In genomic region chr16:60636117-60636516, GRCh38 we compare ENCODE assay signal across 19 cellular contexts.
DNase-seq lines count a peak whose midpoint lies in the region; ATAC-seq and TF ChIP-seq lines count a peak whose summit lies in the region.
"Had no signal": no experiment of that assay in that cellular context is flagged by ENCODE, and none has a peak within 500 bp of the region (broad histone marks: within the 10 kb centered on the region; RNA-seq: fewer than 3 reads in every experiment).

No MANE protein-coding gene starts in this region.

- H3K27ac ChIP-seq in PC-9, result no peak overlapping the region
- no peak overlapping the region for H3K27ac ChIP-seq in foreskin keratinocyte
- H3K27ac ChIP-seq in ovary, result no peak overlapping the region
- no peak overlapping the region for H3K27ac ChIP-seq in substantia nigra (ENCODE audit: low read depth, low read length, poor library complexity, severe bottlenecking)
- H3K27ac ChIP-seq: Peyer's patch had no signal

- no peaks in the 10 kb centered on the region for H3K79me2 ChIP-seq in PC-9 (ENCODE audit: low read depth)

- no peak overlapping the region for H2AFZ ChIP-seq in PC-9

- H3K4me1 Mint-ChIP-seq in activated CD4-positive, alpha-beta T cell treated with anti-CD3 and anti-CD28 coated beads, Interleukin-2, amount 10 ng/mL, durations not matched to agents 24 days and 14 days, result no peaks in the 10 kb centered on the region

- H3K9me3 ChIP-seq in PC-9 (ENCODE audit: insufficient read depth, low read depth), result no peaks in the 10 kb centered on the region
- H3K9me3 ChIP-seq in ovary, result no peaks in the 10 kb centered on the region

- BruUV-seq in PC-9 (replicated peaks; lab: Mats Ljungman, UMichigan), result no TSS peak

- peaks cover 13% of the 10 kb centered on the region for H3K9me3 Mint-ChIP-seq in activated CD4-positive, alpha-beta T cell treated with anti-CD3 and anti-CD28 coated beads, Interleukin-2, amount 10 ng/mL, durations not matched to agents 24 days and 14 days
- H3K9me3 Mint-ChIP-seq in activated naive CD4-positive, alpha-beta T cell treated with anti-CD3 and anti-CD28 coated beads, Interleukin-2, amount 50 U/mL, for 72 hours, result peaks cover 31 to 34% of the 10 kb centered on the region in 2 donors

- intact Hi-C loops in PC-9 (cut with micrococcal nuclease; ENCODE audit: unreplicated experiment) (no loop called here), ovary (cut with DNase I) (no loop called here)
- intact Hi-C loops in activated CD4-positive, alpha-beta T cell treated with anti-CD3 and anti-CD28 coated beads, Interleukin-2, amount 10 ng/mL, durations not matched to agents 24 days and 14 days (cut with micrococcal nuclease), result no loop called here

- H3K27ac Mint-ChIP-seq in activated CD4-positive, alpha-beta T cell treated with anti-CD3 and anti-CD28 coated beads, Interleukin-2, amount 10 ng/mL, durations not matched to agents 24 days and 14 days, result no peak overlapping the region
- no peak overlapping the region for H3K27ac Mint-ChIP-seq in activated naive CD4-positive, alpha-beta T cell treated with anti-CD3 and anti-CD28 coated beads, Interleukin-2, amount 50 U/mL, for 72 hours

- H3K4me3 Mint-ChIP-seq in activated CD4-positive, alpha-beta T cell treated with anti-CD3 and anti-CD28 coated beads, Interleukin-2, amount 10 ng/mL, durations not matched to agents 24 days and 14 days, result no peak overlapping the region

- DNase-seq in ELF-1 (ENCODE audit: low read depth, low spot score) (peak; percentile 22), PC-9 (peak; percentile 3 to 37), foreskin keratinocyte (peak in 1 of 2 donors; percentile 65), left kidney (ENCODE audit: low read depth, low spot score) (peak; percentile 20), ovary (no peak), substantia nigra (lab: John Stamatoyannopoulos, UW) (no peak)
- DNase-seq in activated CD4-positive, alpha-beta T cell treated with anti-CD3 and anti-CD28 coated beads, Interleukin-2, amount 10 ng/mL, durations not matched to agents 24 days and 14 days, result no peak
- no peak for DNase-seq in activated naive CD4-positive, alpha-beta T cell treated with anti-CD3 and anti-CD28 coated beads, Interleukin-2, amount 50 U/mL, for 72 hours (ENCODE audit: low spot score in 2 of 2)
- DNase-seq: C1 segment of cervical spinal cord, DMS 273 treated with DMSO at 0.1 percent for 48 hours, KG1, NCI-H1092, NCI-H2081 treated with DMSO at 0.1 percent for 48 hours, NCI-H510A, NCI-H82, Peyer's patch, SHP77 had no signal

- TF ChIP-seq CTCF in PC-9 (conservative IDR thresholded peaks at IDR 0.05), result no peak
- TF ChIP-seq CTCF in foreskin keratinocyte (conservative IDR thresholded peaks at IDR 0.05), result no peak
- no peak for TF ChIP-seq CTCF in ovary (IDR thresholded peaks at IDR 0.05)

- H3K36me3 ChIP-seq in PC-9 (ENCODE audit: low read depth) (no peaks in the 10 kb centered on the region), ovary (no peaks in the 10 kb centered on the region)
- H3K36me3 ChIP-seq: Peyer's patch had no signal

- H3K4me3 ChIP-seq in PC-9 (no peak overlapping the region), ovary (no peak overlapping the region)
- H3K4me3 ChIP-seq: Peyer's patch had no signal

- no peaks in the 10 kb centered on the region for H3K4me1 ChIP-seq in PC-9 (replicated peaks; ENCODE audit: insufficient read depth)
- peaks cover 6% of the 10 kb centered on the region for H3K4me1 ChIP-seq in foreskin keratinocyte
- no peaks in the 10 kb centered on the region for H3K4me1 ChIP-seq in ovary (ENCODE audit: insufficient read depth)
- H3K4me1 ChIP-seq: Peyer's patch had no signal

- TF ChIP-seq POLR2A in ovary (IDR thresholded peaks at IDR 0.05), result no peak

- ATAC-seq in foreskin keratinocyte, result peak; percentile 78
- no peak for ATAC-seq in activated naive CD4-positive, alpha-beta T cell treated with anti-CD3 and anti-CD28 coated beads, Interleukin-2, amount 50 U/mL, for 72 hours
- ATAC-seq: HCT116, HepG2 had no signal

- CTCF ChIA-PET in PC-9 (lab: Charles Lee), result no interaction called here

- no peaks in the 10 kb centered on the region for H4K20me1 ChIP-seq in PC-9 (ENCODE audit: insufficient read depth)

- no peaks in the 10 kb centered on the region for H3F3A ChIP-seq in PC-9 (ENCODE audit: insufficient read depth, low read depth)

- H3K9me2 ChIP-seq in PC-9 (ENCODE audit: insufficient read depth), result no peaks in the 10 kb centered on the region

- no peak overlapping the region for H3K4me2 ChIP-seq in PC-9

- WGBS in ovary, 3 donors, result 70 to 91% (median 71%) methylated on average over 5 of the region's 5 CpGs

- H3K36me3 Mint-ChIP-seq in activated CD4-positive, alpha-beta T cell treated with anti-CD3 and anti-CD28 coated beads, Interleukin-2, amount 10 ng/mL, durations not matched to agents 24 days and 14 days (ENCODE audit: low read depth), result no peaks in the 10 kb centered on the region
- H3K36me3 Mint-ChIP-seq in activated naive CD4-positive, alpha-beta T cell treated with anti-CD3 and anti-CD28 coated beads, Interleukin-2, amount 50 U/mL, for 72 hours, result peaks cover 0 to 3% of the 10 kb centered on the region in 2 donors

- no peak for TF ChIP-seq EP300 in ovary (IDR thresholded peaks at IDR 0.05)

- POLR2A ChIA-PET in PC-9 (lab: Charles Lee; ENCODE audit: unreplicated experiment), result no interaction called here

- no peaks in the 10 kb centered on the region for H3K27me3 ChIP-seq in PC-9 (ENCODE audit: insufficient read depth, low read depth)
- no peaks in the 10 kb centered on the region for H3K27me3 ChIP-seq in foreskin keratinocyte
- H3K27me3 ChIP-seq in ovary, result no peaks in the 10 kb centered on the region
- H3K27me3 ChIP-seq: Peyer's patch had no signal

- no peaks in the 10 kb centered on the region for H3K27me3 Mint-ChIP-seq in activated CD4-positive, alpha-beta T cell treated with anti-CD3 and anti-CD28 coated beads, Interleukin-2, amount 10 ng/mL, durations not matched to agents 24 days and 14 days

Comparison
In these comparisons a context has a peak if more than half of its experiments do, and no peak if none do; other contexts are left out.
1. DNase-seq: peak in ELF-1 (single experiment), PC-9 (2 of 2) and left kidney (single experiment); none in ovary (0 of 5), activated CD4-positive, alpha-beta T cell treated with anti-CD3 and anti-CD28 coated beads, Interleukin-2, amount 10 ng/mL, durations not matched to agents 24 days and 14 days (single experiment), substantia nigra (0 of 49) and activated naive CD4-positive, alpha-beta T cell treated with anti-CD3 and anti-CD28 coated beads, Interleukin-2, amount 50 U/mL, for 72 hours (0 of 2).